In the genomic region with DNA sequence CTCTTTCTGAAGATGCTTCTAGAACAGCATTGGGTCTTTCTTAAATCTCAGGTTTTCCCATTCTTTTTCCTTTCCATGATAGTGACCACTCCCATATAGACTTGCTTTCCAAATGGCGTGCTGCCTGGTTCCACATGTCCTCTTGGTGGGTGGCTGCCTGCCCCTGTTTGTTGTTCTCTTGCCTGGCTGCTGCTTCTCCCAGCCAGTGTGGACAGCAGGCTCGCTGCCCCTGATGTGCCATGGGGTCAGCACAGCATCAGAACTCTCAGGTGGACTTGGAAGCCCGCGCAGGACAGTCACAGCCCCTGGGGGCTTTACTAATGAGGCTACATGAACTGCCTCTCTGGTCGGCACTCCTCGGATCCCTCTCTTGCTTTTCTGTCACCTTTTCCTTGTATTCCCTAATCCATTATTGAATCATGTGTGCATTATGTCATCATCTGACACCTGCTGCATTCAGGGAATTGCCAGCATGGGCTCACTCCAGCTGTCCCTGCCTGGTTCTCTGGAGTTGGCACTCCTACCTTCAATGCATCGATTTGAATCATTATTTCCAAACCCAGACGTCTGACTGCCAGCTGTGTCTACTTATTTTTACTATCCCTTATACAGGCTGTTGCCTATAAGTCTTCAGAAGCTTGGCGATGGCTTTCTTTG, we compare ENCODE assay signal across 31 cellular contexts.
DNase-seq lines count a peak whose midpoint lies in the region; TF ChIP-seq lines count a peak whose summit lies in the region.
"Had no signal": no experiment of that assay in that cellular context is flagged by ENCODE, and none has a peak within 500 bp of the region (broad histone marks: within the 10 kb centered on the region; RNA-seq: fewer than 3 reads in every experiment).

No MANE protein-coding gene starts in this region.

- H2AK5ac ChIP-seq in neuronal stem cell (ENCODE audit: low read depth, low read length), result no peak overlapping the region

- TF ChIP-seq CTCF in brain microvascular endothelial cell (IDR thresholded peaks at IDR 0.05; ENCODE audit: low read depth, low read length, missing control alignments), result no peak
- TF ChIP-seq CTCF in thyroid gland (IDR thresholded peaks at IDR 0.05), result no peak

- H4K91ac ChIP-seq in neuronal stem cell (ENCODE audit: low read depth, low read length, poor library complexity), result no peak overlapping the region

- H3K4me1 ChIP-seq in neuronal stem cell (ENCODE audit: control insufficient read depth in 2 of 2, insufficient read depth in 1 of 2, low read depth in 1 of 2, low read length in 2 of 2) (no peaks in the 10 kb centered on the region), thyroid gland (no peaks in the 10 kb centered on the region)
- H3K4me1 ChIP-seq: ascending aorta, esophagus muscularis mucosa, foreskin keratinocyte, heart right ventricle, right atrium auricular region, transverse colon had no signal

- H2BK15ac ChIP-seq in neuronal stem cell (ENCODE audit: low read length), result no peak overlapping the region

- no peaks in the 10 kb centered on the region for H3K27me3 ChIP-seq in neuronal stem cell (ENCODE audit: control insufficient read depth in 3 of 3, insufficient read depth in 3 of 3, low read depth in 1 of 3, low read length in 3 of 3)
- no peaks in the 10 kb centered on the region for H3K27me3 ChIP-seq in brain microvascular endothelial cell (replicated peaks)
- no peaks in the 10 kb centered on the region for H3K27me3 ChIP-seq in thyroid gland
- H3K27me3 ChIP-seq: ascending aorta, foreskin keratinocyte, right atrium auricular region, transverse colon had no signal

- in situ Hi-C loops in brain microvascular endothelial cell (cut with HindIII; ENCODE audit: low pct_ligation_motif_present, low sequenced_read_pairs), result no loop called here

- H3K9ac ChIP-seq in neuronal stem cell (ENCODE audit: low read depth, low read length, poor library complexity), result no peak overlapping the region

- peak overlapping the region; percentile 32 for H2BK120ac ChIP-seq in neuronal stem cell (ENCODE audit: low read depth, low read length)

- no peak overlapping the region for H3K23ac ChIP-seq in neuronal stem cell (ENCODE audit: low read depth, low read length, poor library complexity)

- H3K36me3 ChIP-seq in neuronal stem cell (replicated peaks in 1 of 2; ENCODE audit: control insufficient read depth in 2 of 2, insufficient read depth in 2 of 2, low read length in 2 of 2) (no peaks in the 10 kb centered on the region), brain microvascular endothelial cell (replicated peaks) (no peaks in the 10 kb centered on the region), thyroid gland (no peaks in the 10 kb centered on the region)
- H3K36me3 ChIP-seq: ascending aorta, esophagus muscularis mucosa, heart right ventricle, right atrium auricular region, transverse colon had no signal

- H3K4me3 ChIP-seq in neuronal stem cell (ENCODE audit: low read length in 2 of 2) (no peak overlapping the region), brain microvascular endothelial cell (ENCODE audit: low read depth, low read length) (no peak overlapping the region), thyroid gland (replicated peaks in 1 of 3) (no peak overlapping the region)
- H3K4me3 ChIP-seq: ascending aorta, esophagus muscularis mucosa, GM23338, heart right ventricle, lung, right atrium auricular region, SK-N-MC, transverse colon had no signal

- no peaks in the 10 kb centered on the region for H3K79me1 ChIP-seq in neuronal stem cell (ENCODE audit: low read depth, low read length)

- no peak overlapping the region for H2AFZ ChIP-seq in neuronal stem cell (ENCODE audit: low read length)
- H2AFZ ChIP-seq: GM23338 had no signal

- H3K9me3 ChIP-seq in neuronal stem cell (replicated peaks in 1 of 2; ENCODE audit: control insufficient read depth in 2 of 2, insufficient read depth in 1 of 2, low read depth in 1 of 2, low read length in 2 of 2) (peaks cover 0 to 2% of the 10 kb centered on the region in 2 donors), thyroid gland (no peaks in the 10 kb centered on the region)
- H3K9me3 ChIP-seq: ascending aorta, esophagus muscularis mucosa, heart right ventricle, right atrium auricular region, transverse colon had no signal

- H3K14ac ChIP-seq in neuronal stem cell (ENCODE audit: low read length), result no peak overlapping the region

- H4K8ac ChIP-seq in neuronal stem cell (ENCODE audit: low read depth, low read length), result no peak overlapping the region

- no peak overlapping the region for H3K18ac ChIP-seq in neuronal stem cell (ENCODE audit: low read length)

- no peak overlapping the region for H3K27ac ChIP-seq in neuronal stem cell (replicated peaks; ENCODE audit: low read length)
- no peak overlapping the region for H3K27ac ChIP-seq in brain microvascular endothelial cell
- H3K27ac ChIP-seq in thyroid gland, result no peak overlapping the region
- H3K27ac ChIP-seq: ascending aorta, esophagus muscularis mucosa, foreskin keratinocyte, heart right ventricle, right atrium auricular region, SK-N-MC, transverse colon had no signal

- DNase-seq in NCI-H510A treated with DMSO at 0.1 percent for 48 hours (lab: John Stamatoyannopoulos, UW), result peak; percentile 10
- DNase-seq in NCI-H510A (lab: John Stamatoyannopoulos, UW), result no peak
- peak; percentile 6 for DNase-seq in NCI-H1694 treated with DMSO at 0.1 percent for 48 hours (lab: John Stamatoyannopoulos, UW)
- DNase-seq in NCI-H446 treated with DMSO at 0.1 percent for 48 hours (lab: John Stamatoyannopoulos, UW), result peak; percentile 36
- DNase-seq in neuronal stem cell (ENCODE audit: low spot score), result no peak
- no peak for DNase-seq in NCI-H146 (lab: John Stamatoyannopoulos, UW)
- DNase-seq in brain microvascular endothelial cell, result no peak
- DNase-seq in thyroid gland, result no peak
- DNase-seq: activated CD4-positive, alpha-beta memory T cell treated with anti-CD3 and anti-CD28 coated beads for 36 hours; activated CD4-positive, CD25-positive, alpha-beta regulatory T cell treated with anti-CD3 and anti-CD28 coated beads, Interleukin-2, amount 50 U/mL, for 72 hours; activated naive CD8-positive, alpha-beta T cell treated with anti-CD3 and anti-CD28 coated beads, Interleukin-2, amount 10 ng/mL, durations not matched to agents 7 days and 5 days; CD8-positive, alpha-beta T cell; central memory CD4-positive, alpha-beta T cell; endodermal cell; foreskin keratinocyte; heart right ventricle; Karpas-422; MV-4-11; NCI-H1930; NCI-H82; nephron progenitor cell; RPMI8226; stimulated activated CD4-positive, alpha-beta T cell treated with anti-CD3 and anti-CD28 coated beads, Interleukin-2, amount 100 ng/mL, for 48 hours; T-helper 17 cell; transverse colon had no signal

- TF ChIP-seq POLR2A in thyroid gland (IDR thresholded peaks at IDR 0.05), result no peak

- WGBS in neuronal stem cell (ENCODE audit: extremely low coverage in 2 of 2, insufficient read length in 2 of 2, insufficient replicate concordance in 1 of 2), 2 donors, result no CpG with 5 or more reads among the region's 9 CpGs
- WGBS in thyroid gland, 2 donors, result 88 to 89% methylated on average over 9 of the region's 9 CpGs

- H2BK12ac ChIP-seq in neuronal stem cell (ENCODE audit: low read length), result no peak overlapping the region

- H3K4me2 ChIP-seq in neuronal stem cell (ENCODE audit: insufficient read depth, low read length, poor library complexity, severe bottlenecking), result no peak overlapping the region
- H3K4me2 ChIP-seq: GM23338 had no signal

- H2BK5ac ChIP-seq in neuronal stem cell (ENCODE audit: low read length), result peak overlapping the region; percentile 8

- no peak overlapping the region for H3K4ac ChIP-seq in neuronal stem cell (ENCODE audit: low read length)

- intact Hi-C loops in thyroid gland (cut with DNase I), result no loop called here

Comparison
In these comparisons a context has a peak if more than half of its experiments do, and no peak if none do; other contexts are left out.
1. DNase-seq: peak in NCI-H510A treated with DMSO at 0.1 percent for 48 hours (single experiment), NCI-H1694 treated with DMSO at 0.1 percent for 48 hours (single experiment) and NCI-H446 treated with DMSO at 0.1 percent for 48 hours (single experiment); none in NCI-H510A (single experiment), neuronal stem cell (single experiment), NCI-H146 (single experiment), brain microvascular endothelial cell (single experiment) and thyroid gland (0 of 2).